Comparison of ENCODE assay signal across 16 cellular contexts in genomic region chr17:49000943-49001342, GRCh38. TPM values are rescaled to one million over a fixed set of nuclear protein-coding genes. Genes with fewer than 3 reads are reported as not detected.
DNase-seq lines count a peak whose midpoint lies in the region; ATAC-seq and TF ChIP-seq lines count a peak whose summit lies in the region.
"Had no signal": no experiment of that assay in that cellular context is flagged by ENCODE, and none has a peak within 500 bp of the region (broad histone marks: within the 10 kb centered on the region; RNA-seq: fewer than 3 reads in every experiment).

No MANE protein-coding gene starts in this region.

- no peaks in the 10 kb centered on the region for H3K36me3 Mint-ChIP-seq in glutamatergic neuron (ENCODE audit: unreplicated experiment)

- peak overlapping the region; percentile 97 for H3K4me3 Mint-ChIP-seq in glutamatergic neuron (ENCODE audit: unreplicated experiment)
- H3K4me3 Mint-ChIP-seq: activated CD8-positive, alpha-beta T cell treated with anti-CD3 and anti-CD28 coated beads for 36 hours; effector memory CD8-positive, alpha-beta T cell; T-helper 1 cell treated with Interleukin-12 subunit alpha and Interleukin-12 subunit beta and Interleukin-4 antibody, amounts not matched to agents 30 μg/mL and 1 μg/mL, for 36 hours had no signal

- H3K27ac ChIP-seq in cardiac muscle cell (peak overlapping the region; percentile 96), SJCRH30 (no peak overlapping the region)

- peak overlapping the region; percentile 86 for H3K27ac Mint-ChIP-seq in glutamatergic neuron (ENCODE audit: unreplicated experiment)
- H3K27ac Mint-ChIP-seq: activated CD8-positive, alpha-beta T cell treated with anti-CD3 and anti-CD28 coated beads for 36 hours; activated naive CD4-positive, alpha-beta T cell treated with anti-CD3 and anti-CD28 coated beads, Interleukin-2, amount 50 U/mL, for 72 hours; effector memory CD8-positive, alpha-beta T cell; T-helper 1 cell treated with Interleukin-12 subunit alpha and Interleukin-12 subunit beta and Interleukin-4 antibody, amounts not matched to agents 30 μg/mL and 1 μg/mL, for 36 hours had no signal

- H3K9me3 ChIP-seq in cardiac muscle cell (ENCODE audit: low read depth) (no peaks in the 10 kb centered on the region), SJCRH30 (replicated peaks) (no peaks in the 10 kb centered on the region)

- peaks cover 43% of the 10 kb centered on the region for H3K4me1 ChIP-seq in cardiac muscle cell (ENCODE audit: low read depth)
- H3K4me1 ChIP-seq in SJCRH30, result peaks cover 13% of the 10 kb centered on the region

- DNase-seq in cardiac muscle cell (ENCODE audit: low read depth in 1 of 2, low spot score in 1 of 2) (no peak), Right ventricle myocardium superior (no peak), SJCRH30 (no peak), glutamatergic neuron (no peak), putamen (ENCODE audit: low spot score) (no peak), NCI-H128 (lab: John Stamatoyannopoulos, UW; ENCODE audit: unreplicated experiment) (no peak)
- DNase-seq: activated CD8-positive, alpha-beta T cell treated with anti-CD3 and anti-CD28 coated beads for 36 hours; effector memory CD8-positive, alpha-beta T cell; NCI-H510A treated with DMSO at 0.1 percent for 48 hours; stimulated activated CD4-positive, alpha-beta T cell treated with anti-CD3 and anti-CD28 coated beads, Interleukin-12 subunit alpha, Interleukin-12 subunit beta, amount 100 ng/mL, for 4 hours had no signal

- no peaks in the 10 kb centered on the region for H3K36me3 ChIP-seq in cardiac muscle cell
- H3K36me3 ChIP-seq in SJCRH30, result peaks cover 50% of the 10 kb centered on the region

- peaks cover 27% of the 10 kb centered on the region for H3K4me1 Mint-ChIP-seq in glutamatergic neuron (ENCODE audit: low read depth, unreplicated experiment)

- H3K27me3 ChIP-seq in cardiac muscle cell, result no peaks in the 10 kb centered on the region
- no peaks in the 10 kb centered on the region for H3K27me3 ChIP-seq in SJCRH30

- peaks cover 24% of the 10 kb centered on the region for H3K27me3 Mint-ChIP-seq in glutamatergic neuron (ENCODE audit: unreplicated experiment)

- TF ChIP-seq CTCF in cardiac muscle cell (IDR thresholded peaks at IDR 0.05; ENCODE audit: low read depth, low read length) (no peak), glutamatergic neuron (IDR thresholded peaks at IDR 0.05; ENCODE audit: partially characterized antibody, unreplicated experiment) (no peak)

- peak overlapping the region; percentile 96 for H3K4me3 ChIP-seq in cardiac muscle cell
- peak overlapping the region; percentile 92 for H3K4me3 ChIP-seq in SJCRH30

- intact Hi-C loops in Right ventricle myocardium superior (cut with DNase I), result no loop called here

- H3K9me3 Mint-ChIP-seq in glutamatergic neuron (ENCODE audit: unreplicated experiment), result peaks cover 19% of the 10 kb centered on the region
- H3K9me3 Mint-ChIP-seq: activated CD8-positive, alpha-beta T cell treated with anti-CD3 and anti-CD28 coated beads for 36 hours; activated naive CD4-positive, alpha-beta T cell treated with anti-CD3 and anti-CD28 coated beads, Interleukin-2, amount 50 U/mL, for 72 hours; effector memory CD8-positive, alpha-beta T cell; T-helper 1 cell treated with Interleukin-12 subunit alpha and Interleukin-12 subunit beta and Interleukin-4 antibody, amounts not matched to agents 30 μg/mL and 1 μg/mL, for 36 hours had no signal

- ATAC-seq in Right ventricle myocardium superior (ENCODE audit: poor library complexity) (no peak), GM21717 (IDR thresholded peaks at IDR 0.05; ENCODE audit: unreplicated experiment) (no peak), HG02884 (IDR thresholded peaks at IDR 0.05; ENCODE audit: unreplicated experiment) (no peak)
- ATAC-seq: activated CD8-positive, alpha-beta T cell treated with anti-CD3 and anti-CD28 coated beads for 36 hours; activated naive CD4-positive, alpha-beta T cell treated with anti-CD3 and anti-CD28 coated beads, Interleukin-2, amount 50 U/mL, for 72 hours; effector memory CD8-positive, alpha-beta T cell had no signal

RNA-seq across cellular contexts. Expression of gene IGF2BP1, which starts 3.8 kb away (rescaled TPM):
- total RNA-seq in cardiac muscle cell (55.1 and 74.0 TPM in 2 replicates), Right ventricle myocardium superior (not detected), glutamatergic neuron (ENCODE audit: unreplicated experiment) (260 TPM)
- polyA plus RNA-seq in cardiac muscle cell, result 18.7 and 41.7 TPM in 2 replicates
- 114 TPM in 2 replicates for total RNA-seq in SJCRH30 (2014; rRNA removed; shearing (Covaris generic))

RNA-seq across cellular contexts. Expression of gene GIP, which starts 32.5 kb away (rescaled TPM):
- total RNA-seq in cardiac muscle cell (not detected in 2 replicates), Right ventricle myocardium superior (not detected), glutamatergic neuron (ENCODE audit: unreplicated experiment) (not detected)
- 0.66 TPM in 1 of 2 replicates, not detected in the other for polyA plus RNA-seq in cardiac muscle cell
- 0.16 and 0.91 TPM in 2 replicates for total RNA-seq in SJCRH30 (2014; rRNA removed; shearing (Covaris generic))
- total RNA-seq: activated CD8-positive, alpha-beta T cell treated with anti-CD3 and anti-CD28 coated beads for 36 hours; activated naive CD4-positive, alpha-beta T cell treated with anti-CD3 and anti-CD28 coated beads, Interleukin-2, amount 50 U/mL, for 72 hours; MCF 10A; mucosa of gallbladder had no signal

RNA-seq across cellular contexts. Expression of gene SNF8, which starts 56.3 kb away (rescaled TPM):
- total RNA-seq in cardiac muscle cell (114 and 187 TPM in 2 replicates), Right ventricle myocardium superior (114 TPM), glutamatergic neuron (ENCODE audit: unreplicated experiment) (143 TPM)
- polyA plus RNA-seq in cardiac muscle cell, result 132 and 315 TPM in 2 replicates
- 135 and 141 TPM in 2 replicates for total RNA-seq in SJCRH30 (2014; rRNA removed; shearing (Covaris generic))

Comparison
In these comparisons a context has a peak if more than half of its experiments do, and no peak if none do; other contexts are left out.
1. RNA of gene IGF2BP1, which starts 3.8 kb away (total RNA-seq): 260 TPM in glutamatergic neuron (single experiment), 114 TPM in SJCRH30 and 55.1 to 74.0 TPM in cardiac muscle cell; not detected in Right ventricle myocardium superior (single experiment); every median in the first group is over 10 times any median in the second.